ENCODE assay signal across 9 cellular contexts in genomic region chr14:37593496-37594237, GRCh38. TPM values are rescaled to one million over a fixed set of nuclear protein-coding genes. Genes with fewer than 3 reads are reported as not detected.
DNase-seq lines count a peak whose midpoint lies in the region; TF ChIP-seq lines count a peak whose summit lies in the region.
"Had no signal": no experiment of that assay in that cellular context is flagged by ENCODE, and none has a peak within 500 bp of the region (broad histone marks: within the 10 kb centered on the region; RNA-seq: fewer than 3 reads in every experiment).

No MANE protein-coding gene starts in this region.

- no peak overlapping the region for H3K27ac ChIP-seq in endodermal cell (ENCODE audit: low read depth, low read length)
- no peak overlapping the region for H3K27ac ChIP-seq in trophoblast cell (ENCODE audit: low read depth, low read length)

- DNase-seq in DMS 273 (lab: John Stamatoyannopoulos, UW; ENCODE audit: unreplicated experiment) (peak; percentile 35), DMS 273 treated with DMSO at 0.1 percent for 48 hours (lab: John Stamatoyannopoulos, UW) (no peak), NCI-H748 (lab: John Stamatoyannopoulos, UW; ENCODE audit: unreplicated experiment) (peak; percentile 40), endodermal cell (no peak), trophoblast cell (no peak), RPMI8226 (no peak), foreskin melanocyte (no peak), epidermal melanocyte (ENCODE audit: insufficient read length, low spot score) (no peak)

- H3K79me1 ChIP-seq in trophoblast cell (ENCODE audit: low read length) = no peaks in the 10 kb centered on the region

- H3K36me3 ChIP-seq in endodermal cell (ENCODE audit: control insufficient read depth, insufficient read depth, low read length) (no peaks in the 10 kb centered on the region), trophoblast cell (ENCODE audit: control insufficient read depth in 1 of 2, insufficient read depth in 2 of 2, low read length in 2 of 2) (no peaks in the 10 kb centered on the region)

- no peak overlapping the region for H3K14ac ChIP-seq in trophoblast cell (ENCODE audit: low read length)

- H2AFZ ChIP-seq in trophoblast cell (ENCODE audit: insufficient read depth, low read length, poor library complexity) = no peak overlapping the region

- H3K9me3 Mint-ChIP-seq in endodermal cell = no peaks in the 10 kb centered on the region

- peaks cover 19% of the 10 kb centered on the region for H3K36me3 Mint-ChIP-seq in endodermal cell (ENCODE audit: low read depth)

- WGBS in endodermal cell (ENCODE audit: insufficient coverage in 1 of 2, insufficient read length in 1 of 2), 2 experiments = 15 to 30% methylated on average over 7 to 9 of the region's 14 CpGs
- no CpG with 5 or more reads among the region's 14 CpGs for WGBS in trophoblast cell (ENCODE audit: extremely low coverage, insufficient coverage, insufficient read length)

- no peak overlapping the region for H2BK12ac ChIP-seq in trophoblast cell (ENCODE audit: low read length)

- peak overlapping the region; percentile 89 for H3K4me3 ChIP-seq in endodermal cell (ENCODE audit: low read length)
- no peak overlapping the region for H3K4me3 ChIP-seq in trophoblast cell (ENCODE audit: low read depth, low read length)

- H3K4me1 Mint-ChIP-seq in endodermal cell = peaks cover 36% of the 10 kb centered on the region

- no peak overlapping the region for H2BK120ac ChIP-seq in trophoblast cell (ENCODE audit: insufficient read depth, low read length, poor library complexity)

- H2AK5ac ChIP-seq in trophoblast cell (ENCODE audit: low read length) = no peak overlapping the region

- no peak for TF ChIP-seq CTCF in endodermal cell (conservative IDR thresholded peaks at IDR 0.05)

- H3K18ac ChIP-seq in trophoblast cell (ENCODE audit: low read length) = no peak overlapping the region

- H3K9me3 ChIP-seq in endodermal cell (ENCODE audit: control insufficient read depth, low read length) (no peaks in the 10 kb centered on the region), trophoblast cell (ENCODE audit: insufficient read depth, low read depth, low read length) (peaks cover 12% of the 10 kb centered on the region)

- peaks cover 79% of the 10 kb centered on the region for H3K27me3 Mint-ChIP-seq in endodermal cell (ENCODE audit: insufficient read depth)

- no peak overlapping the region for H3K4ac ChIP-seq in trophoblast cell (ENCODE audit: low read depth, low read length)

- H3K4me2 ChIP-seq in trophoblast cell (ENCODE audit: low read length) = peak overlapping the region; percentile 65
- H3K4me2 ChIP-seq: KMS-11 had no signal

- H3K27me3 ChIP-seq in endodermal cell (ENCODE audit: control insufficient read depth, insufficient read depth, low read length, poor library complexity, severe bottlenecking) = peaks cover 85% of the 10 kb centered on the region
- peaks cover 59% of the 10 kb centered on the region for H3K27me3 ChIP-seq in trophoblast cell (ENCODE audit: insufficient read depth, low read length)

- no peaks in the 10 kb centered on the region for H3K79me2 ChIP-seq in trophoblast cell (ENCODE audit: control insufficient read depth, insufficient read depth, low read length, poor library complexity)

- H3K4me3 Mint-ChIP-seq in endodermal cell = peak overlapping the region; percentile 69

- H3K23ac ChIP-seq in trophoblast cell (ENCODE audit: low read length) = no peak overlapping the region

- H4K8ac ChIP-seq in trophoblast cell (ENCODE audit: low read depth, low read length) = no peak overlapping the region

- H3K27ac Mint-ChIP-seq in endodermal cell = peak overlapping the region; percentile 12

- H3K9ac ChIP-seq in endodermal cell (ENCODE audit: extremely low read depth, low read length, poor library complexity, severe bottlenecking) (peak overlapping the region; percentile 52), trophoblast cell (ENCODE audit: low read length) (no peak overlapping the region)

- H4K91ac ChIP-seq in trophoblast cell (ENCODE audit: low read depth, low read length) = no peak overlapping the region

- no peak overlapping the region for H4K12ac ChIP-seq in trophoblast cell (ENCODE audit: low read depth, low read length)

- peaks cover 2% of the 10 kb centered on the region for H3K4me1 ChIP-seq in endodermal cell (ENCODE audit: control insufficient read depth, insufficient read depth, low read length)
- H3K4me1 ChIP-seq in trophoblast cell (ENCODE audit: control insufficient read depth in 1 of 2, insufficient read depth in 2 of 2, low read length in 2 of 2) = peaks cover 21 to 24% of the 10 kb centered on the region in 2 experiments

- no peak overlapping the region for H2BK5ac ChIP-seq in trophoblast cell (ENCODE audit: low read depth, low read length, poor library complexity)

RNA-seq across cellular contexts. Expression of gene FOXA1, which starts 1.4 kb away (rescaled TPM):
- 10 to 100 TPM; 41.2 to 51.4 TPM for total RNA-seq in endodermal cell
- polyA plus RNA-seq in endodermal cell (2013, experiment 1 of 2) = 4.0 TPM
- 3.4 TPM for polyA plus RNA-seq in endodermal cell (2013, experiment 2 of 2)
- polyA plus RNA-seq in trophoblast cell (2013) = 2.5 and 2.7 TPM in 2 replicates

RNA-seq across cellular contexts. Expression of gene TTC6, which starts 1.8 kb away (rescaled TPM):
- total RNA-seq in endodermal cell = 10 to 100 TPM in 1 of 2 donors, 1 to 10 TPM in 1; 8.1 to 11.0 TPM
- 0.50 TPM for polyA plus RNA-seq in endodermal cell (2013, experiment 1 of 2)
- 0.54 TPM for polyA plus RNA-seq in endodermal cell (2013, experiment 2 of 2)
- 0.10 and 0.11 TPM in 2 replicates for polyA plus RNA-seq in trophoblast cell (2013)

Comparison
In these comparisons a context has a peak if more than half of its experiments do, and no peak if none do; other contexts are left out.
1. DNase-seq: peak in DMS 273 (single experiment) and NCI-H748 (single experiment); none in DMS 273 treated with DMSO at 0.1 percent for 48 hours (single experiment), endodermal cell (single experiment), trophoblast cell (0 of 2), RPMI8226 (single experiment), foreskin melanocyte (single experiment) and epidermal melanocyte (single experiment).